ENCODE assay signal across 18 cellular contexts in genomic region chr17:17873450-17873991, GRCh38. TPM values are rescaled to one million over a fixed set of nuclear protein-coding genes. Genes with fewer than 3 reads are reported as not detected.
DNase-seq lines count a peak whose midpoint lies in the region; ATAC-seq and TF ChIP-seq lines count a peak whose summit lies in the region.
"Had no signal": no experiment of that assay in that cellular context is flagged by ENCODE, and none has a peak within 500 bp of the region (broad histone marks: within the 10 kb centered on the region; RNA-seq: fewer than 3 reads in every experiment).

No MANE protein-coding gene starts in this region.

- DNase-seq in PC-3 (no peak), globus pallidus (ENCODE audit: low spot score) (peak; percentile 52), putamen (ENCODE audit: low spot score) (peak; percentile 46), NCI-H1694 treated with DMSO at 0.1 percent for 48 hours (lab: John Stamatoyannopoulos, UW) (no peak), coronary artery (ENCODE audit: low spot score) (no peak)
- DNase-seq: Calu3; CD4-positive, alpha-beta memory T cell; DMS53; KBM-7; MV-4-11; NCI-H1417; NCI-H2029; NCI-H2171 treated with DMSO at 0.1 percent for 48 hours; NCI-H748 treated with DMSO at 0.1 percent for 48 hours had no signal

- H2AFZ ChIP-seq in PC-3 (ENCODE audit: low read length): no peak overlapping the region

- BruUV-seq in PC-3 (replicated peaks; lab: Mats Ljungman, UMichigan): no TSS peak

- H3K9me2 ChIP-seq in PC-3 (replicated peaks; ENCODE audit: low read length): no peaks in the 10 kb centered on the region

- POLR2A ChIA-PET in PC-3 (lab: Charles Lee; ENCODE audit: unreplicated experiment): no interaction called here

- H3K4me3 ChIP-seq in BLaER1: no peak overlapping the region
- no peak overlapping the region for H3K4me3 ChIP-seq in PC-3 (ENCODE audit: low read length)
- no peak overlapping the region for H3K4me3 ChIP-seq in coronary artery
- H3K4me3 ChIP-seq: HAP-1, SJSA1 had no signal

- H3K79me2 ChIP-seq in PC-3 (ENCODE audit: low read length): no peaks in the 10 kb centered on the region

- no peaks in the 10 kb centered on the region for H3F3A ChIP-seq in PC-3 (ENCODE audit: low read length, unreplicated experiment)

- ATAC-seq in PC-3 (no peak), HG03159 (IDR thresholded peaks at IDR 0.05; ENCODE audit: unreplicated experiment) (no peak)

- no peaks in the 10 kb centered on the region for H4K20me1 ChIP-seq in BLaER1
- no peaks in the 10 kb centered on the region for H4K20me1 ChIP-seq in PC-3 (ENCODE audit: low read length)

- H3K36me3 ChIP-seq in BLaER1: peaks cover 27% of the 10 kb centered on the region
- H3K36me3 ChIP-seq in PC-3 (ENCODE audit: low read depth, low read length): peaks cover 48% of the 10 kb centered on the region

- H3K27ac ChIP-seq in BLaER1: 0 out of 2 replicates have a peak overlapping the region, but pooled peaks have one; percentile 38
- H3K27ac ChIP-seq in PC-3 (ENCODE audit: low read length): peak overlapping the region; percentile 38
- peak overlapping the region in 1 of 2 donors; percentile 45 for H3K27ac ChIP-seq in coronary artery
- H3K27ac ChIP-seq: SJSA1 had no signal

- intact Hi-C loops in PC-3 (cut with micrococcal nuclease): no loop called here

- H3K27me3 ChIP-seq in BLaER1 (no peaks in the 10 kb centered on the region), PC-3 (ENCODE audit: low read length) (no peaks in the 10 kb centered on the region)
- H3K27me3 ChIP-seq: SJSA1 had no signal

- H3K4me2 ChIP-seq in BLaER1 (peak overlapping the region; percentile 51), PC-3 (ENCODE audit: low read length) (peak overlapping the region; percentile 11; the same call in 1 of the 2 replicates)

- no peaks in the 10 kb centered on the region for H3K9me3 ChIP-seq in BLaER1
- H3K9me3 ChIP-seq in PC-3 (ENCODE audit: low read length): no peaks in the 10 kb centered on the region
- H3K9me3 ChIP-seq: HAP-1, SJSA1 had no signal

- no peak for TF ChIP-seq CTCF in PC-3 (conservative IDR thresholded peaks at IDR 0.05; ENCODE audit: low read depth, low read length)
- TF ChIP-seq CTCF in coronary artery (IDR thresholded peaks at IDR 0.05): no peak

- H3K9ac ChIP-seq in BLaER1 (0 out of 2 replicates have a peak overlapping the region, but pooled peaks have one; percentile 15), PC-3 (ENCODE audit: low read length) (no peak overlapping the region)

- CTCF ChIA-PET in PC-3 (lab: Charles Lee): no interaction called here

- H3K4me1 ChIP-seq in BLaER1: peaks cover 68% of the 10 kb centered on the region
- H3K4me1 ChIP-seq in PC-3 (ENCODE audit: insufficient read depth, low read length): peaks cover 17% of the 10 kb centered on the region
- H3K4me1 ChIP-seq: SJSA1 had no signal

RNA-seq across cellular contexts. Expression of gene SREBF1, which starts 36.7 kb away (rescaled TPM):
- total RNA-seq in PC-3 (2014; rRNA removed): 167 and 194 TPM in 2 replicates

Comparison
In these comparisons a context has a peak if more than half of its experiments do, and no peak if none do; other contexts are left out.
1. DNase-seq: peak in globus pallidus (single experiment) and putamen (single experiment); none in PC-3 (single experiment), NCI-H1694 treated with DMSO at 0.1 percent for 48 hours (single experiment) and coronary artery (single experiment).